8 cellular contexts compared by ENCODE assay signal in the genomic region with DNA sequence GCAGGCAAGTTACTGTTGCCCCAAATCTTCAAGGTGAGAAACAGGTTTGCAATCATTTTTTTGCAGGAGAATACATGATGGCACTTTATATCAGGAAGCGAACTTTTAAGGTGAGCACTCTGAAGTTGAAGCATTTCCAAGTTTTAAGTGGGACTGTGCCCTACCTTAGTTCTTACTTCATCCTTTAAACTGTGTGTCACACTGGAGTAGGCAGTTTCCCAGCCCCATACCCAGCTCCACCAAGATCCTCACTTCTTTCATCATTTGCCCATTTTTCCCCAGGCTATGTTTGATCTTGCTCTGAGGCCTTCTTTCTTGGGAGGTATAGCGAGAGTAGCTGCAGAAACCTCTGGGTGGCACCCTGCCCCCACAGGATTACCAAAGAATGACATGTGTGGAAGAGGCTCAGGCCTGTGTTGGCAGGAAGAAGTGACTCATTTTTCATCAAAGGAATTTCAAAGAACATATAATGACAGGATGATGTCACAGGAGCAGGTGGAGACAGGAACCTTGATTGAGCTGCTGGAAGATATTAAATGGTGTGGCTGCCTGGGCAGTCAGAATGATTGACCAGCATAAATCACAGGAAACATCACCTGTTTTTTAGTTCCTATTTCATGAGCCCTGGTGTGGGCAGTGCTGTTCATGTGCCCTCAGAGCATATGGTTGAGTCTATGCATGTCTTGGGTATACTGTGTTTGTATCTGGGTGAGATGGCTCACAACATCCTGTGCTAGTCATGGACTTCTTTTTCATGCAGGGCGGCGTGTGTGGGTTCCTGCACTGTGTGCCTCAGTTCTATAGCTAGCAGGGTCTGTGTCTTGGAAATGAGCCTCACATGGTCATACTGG. TPM values are rescaled to one million over a fixed set of nuclear protein-coding genes. Genes with fewer than 3 reads are reported as not detected.
DNase-seq lines count a peak whose midpoint lies in the region; ATAC-seq, FAIRE-seq and TF ChIP-seq lines count a peak whose summit lies in the region.

No MANE protein-coding gene starts in this region.

- DNase-seq in NAMALWA (ENCODE audit: low spot score) (peak; percentile 79), T-helper 9 cell (peak; percentile 68), astrocyte (ENCODE audit: low read depth) (peak; percentile 78), kidney epithelial cell (ENCODE audit: low read depth) (peak; percentile 95)
- peak; percentile 63 to 77 for DNase-seq in stimulated activated CD4-positive, alpha-beta T cell treated with anti-CD3 and anti-CD28 coated beads, Interleukin-4, amount 100 ng/mL, for 48 hours (ENCODE audit: low read depth in 2 of 2)

- H3K27me3 ChIP-seq in ACC112 (ENCODE audit: insufficient read depth, low read length) (no peaks in the 10 kb centered on the region), astrocyte (ENCODE audit: insufficient read depth, low read length) (no peaks in the 10 kb centered on the region), kidney epithelial cell (ENCODE audit: control insufficient read depth, insufficient read depth, low read length) (no peaks in the 10 kb centered on the region)

- peaks cover 36% of the 10 kb centered on the region for H3K4me1 ChIP-seq in ACC112 (ENCODE audit: control insufficient read depth, insufficient read depth, low read length, unreplicated experiment)
- H3K4me1 ChIP-seq in astrocyte (ENCODE audit: insufficient read depth, low read length), result peaks cover 36% of the 10 kb centered on the region

- no peaks in the 10 kb centered on the region for H3K9me3 Mint-ChIP-seq in astrocyte (ENCODE audit: unreplicated experiment)

- H3K36me3 Mint-ChIP-seq in astrocyte (ENCODE audit: low read depth, unreplicated experiment), result peaks cover 7% of the 10 kb centered on the region

- peak; percentile 51 for TF ChIP-seq CTCF in astrocyte (IDR thresholded peaks at IDR 0.05; ENCODE audit: insufficient read depth, low read depth, low read length)
- peak; percentile 57 for TF ChIP-seq CTCF in kidney epithelial cell (IDR thresholded peaks at IDR 0.05; ENCODE audit: insufficient read depth, low read length, poor library complexity, severe bottlenecking)

- peak overlapping the region; percentile 29 for H3K4me2 ChIP-seq in astrocyte (ENCODE audit: low read length)

- H2AFZ ChIP-seq in ACC112 (ENCODE audit: low read length, unreplicated experiment) (no peak overlapping the region), astrocyte (ENCODE audit: low read depth, low read length) (no peak overlapping the region)

- peak; percentile 52 for ATAC-seq in GM19324 (IDR thresholded peaks at IDR 0.05; ENCODE audit: low FRiP score, unreplicated experiment)
- no peak for ATAC-seq in HG03175 (IDR thresholded peaks at IDR 0.05; ENCODE audit: unreplicated experiment)

- H3K79me2 ChIP-seq in ACC112 (ENCODE audit: control insufficient read depth, insufficient read depth, low read length, unreplicated experiment) (peaks cover 34% of the 10 kb centered on the region), astrocyte (ENCODE audit: insufficient read depth, low read length) (peaks cover 94% of the 10 kb centered on the region)

- H3K27ac Mint-ChIP-seq in astrocyte (ENCODE audit: unreplicated experiment), result peak overlapping the region; percentile 97

- FAIRE-seq in astrocyte (lab: Jason Lieb, UNC), result no peak

- no peaks in the 10 kb centered on the region for H3K27me3 Mint-ChIP-seq in astrocyte (ENCODE audit: low read depth, unreplicated experiment)

- H3K27ac ChIP-seq in ACC112 (ENCODE audit: low read depth, low read length), result peak overlapping the region; percentile 46; the same call in 1 of the 2 replicates
- H3K27ac ChIP-seq in astrocyte (ENCODE audit: low read depth, low read length), result peak overlapping the region; percentile 67

- no peaks in the 10 kb centered on the region for H4K20me1 ChIP-seq in astrocyte (ENCODE audit: insufficient read depth, low read length)

- H3K9me3 ChIP-seq in astrocyte (ENCODE audit: insufficient read depth, low read depth, low read length), result no peaks in the 10 kb centered on the region

- H3K4me1 Mint-ChIP-seq in astrocyte (ENCODE audit: low read depth, unreplicated experiment), result peaks cover 59% of the 10 kb centered on the region

- H3K4me3 Mint-ChIP-seq in astrocyte (ENCODE audit: unreplicated experiment), result peak overlapping the region; percentile 48

- H3K36me3 ChIP-seq in ACC112 (ENCODE audit: insufficient read depth, low read length) (no peaks in the 10 kb centered on the region), astrocyte (ENCODE audit: insufficient read depth, low read length) (no peaks in the 10 kb centered on the region), kidney epithelial cell (ENCODE audit: control insufficient read depth, insufficient read depth, low read length) (no peaks in the 10 kb centered on the region)

- H3K4me3 ChIP-seq in ACC112 (ENCODE audit: low read depth, low read length) (peak overlapping the region; percentile 4; the same call in 1 of the 2 replicates), astrocyte (ENCODE audit: insufficient read depth, low read depth, low read length) (no peak overlapping the region), kidney epithelial cell (ENCODE audit: low read depth, low read length) (no peak overlapping the region)

- H3K9ac ChIP-seq in astrocyte (ENCODE audit: low read length), result peak overlapping the region; percentile 28

RNA-seq across cellular contexts. Expression of gene MACF1, which starts 20.8 kb away (rescaled TPM):
- total RNA-seq in astrocyte (592 and 694 TPM in 2 replicates), kidney epithelial cell (276 and 279 TPM in 2 replicates)
